In genomic region chr3:137803215-137803614, GRCh38 we compare ENCODE assay signal across 8 cellular contexts. TPM values are rescaled to one million over a fixed set of nuclear protein-coding genes. Genes with fewer than 3 reads are reported as not detected.
"Had no signal": no experiment of that assay in that cellular context is flagged by ENCODE, and none has a peak within 500 bp of the region (broad histone marks: within the 10 kb centered on the region; RNA-seq: fewer than 3 reads in every experiment).

No MANE protein-coding gene starts in this region.

- H3K4me3 ChIP-seq: GM12878 had no signal

- DNase-seq: GDM1, GF-D8 had no signal

- FAIRE-seq: G401.6, GM12878, GM12892, GM18507, GM19239 had no signal

- ATAC-seq: GM12878 had no signal

RNA-seq across cellular contexts. Expression of gene SOX14, which starts 39.1 kb away (rescaled TPM):
- total RNA-seq: G401 had no signal
- polyA plus RNA-seq: GM12878 had no signal
